In genomic region chr7:143148050-143148449, GRCh38 we compare ENCODE assay signal across 25 cellular contexts. TPM values are rescaled to one million over a fixed set of nuclear protein-coding genes. Genes with fewer than 3 reads are reported as not detected.
DNase-seq lines count a peak whose midpoint lies in the region; ATAC-seq and TF ChIP-seq lines count a peak whose summit lies in the region.
"Had no signal": no experiment of that assay in that cellular context is flagged by ENCODE, and none has a peak within 500 bp of the region (broad histone marks: within the 10 kb centered on the region; RNA-seq: fewer than 3 reads in every experiment).

No MANE protein-coding gene starts in this region.

- H3K36me3 ChIP-seq in left ventricle myocardium inferior (no peaks in the 10 kb centered on the region), right atrium auricular region (no peaks in the 10 kb centered on the region)
- H3K36me3 ChIP-seq: BLaER1 treated with 17β-estradiol and CSF1 and Interleukin-3, amounts not matched to agents 10 nM and 100 nM had no signal

- H3K9me3 ChIP-seq in left ventricle myocardium inferior (replicated peaks), result peaks cover 16% of the 10 kb centered on the region
- H3K9me3 ChIP-seq in right atrium auricular region, result peaks cover 0 to 4% of the 10 kb centered on the region in 2 donors
- H3K9me3 ChIP-seq: A549, Caco-2 had no signal

- peak overlapping the region; percentile 56 for H3K27ac ChIP-seq in left ventricle myocardium inferior (replicated peaks)
- no peak overlapping the region for H3K27ac ChIP-seq in right atrium auricular region
- H3K27ac ChIP-seq: 22Rv1; A549; BLaER1 treated with 17β-estradiol and CSF1 and Interleukin-3, amounts not matched to agents 10 nM and 100 nM; C4-2B had no signal

- H3K4me1 ChIP-seq in left ventricle myocardium inferior (no peaks in the 10 kb centered on the region), right atrium auricular region (no peaks in the 10 kb centered on the region)
- H3K4me1 ChIP-seq: A549; BLaER1 treated with 17β-estradiol and CSF1 and Interleukin-3, amounts not matched to agents 10 nM and 100 nM; Caco-2 had no signal

- H3K4me3 ChIP-seq in left ventricle myocardium inferior (no peak overlapping the region), right atrium auricular region (no peak overlapping the region)
- H3K4me3 ChIP-seq: A549; BLaER1 treated with 17β-estradiol and CSF1 and Interleukin-3, amounts not matched to agents 10 nM and 100 nM; GM12878 had no signal

- TF ChIP-seq CTCF in left ventricle myocardium inferior (IDR thresholded peaks at IDR 0.05; ENCODE audit: borderline replicate concordance), result no peak
- TF ChIP-seq CTCF in right atrium auricular region (IDR thresholded peaks at IDR 0.05), result no peak

- H3K27me3 ChIP-seq in left ventricle myocardium inferior (ENCODE audit: low read depth) (no peaks in the 10 kb centered on the region), right atrium auricular region (no peaks in the 10 kb centered on the region)
- H3K27me3 ChIP-seq: BLaER1 treated with 17β-estradiol and CSF1 and Interleukin-3, amounts not matched to agents 10 nM and 100 nM had no signal

- intact Hi-C loops in Right ventricle myocardium inferior (cut with DNase I), result no loop called here
- intact Hi-C loops in cardiac septum (cut with DNase I), result no loop called here
- intact Hi-C loops in left ventricle myocardium inferior (cut with micrococcal nuclease), result no loop called here

- DNase-seq in Right ventricle myocardium inferior (ENCODE audit: missing footprints) (no peak), cardiac septum (ENCODE audit: low spot score) (no peak), left ventricle myocardium inferior (no peak), right atrium auricular region (ENCODE audit: low spot score) (no peak), DMS 273 treated with DMSO at 0.1 percent for 48 hours (lab: John Stamatoyannopoulos, UW) (no peak)
- DNase-seq: AML-193; Caco-2; Calu3; CD4-positive, alpha-beta T cell; CD8-positive, alpha-beta T cell; DMS153; DMS53; DMS79; DND-41; EL; GDM1 had no signal

- ATAC-seq in Right ventricle myocardium inferior, result peak; percentile 72
- ATAC-seq: A549; CD8-positive, alpha-beta T cell; GM12878 had no signal

RNA-seq across cellular contexts. Expression of gene PIP, which starts 16.2 kb away (rescaled TPM):
- total RNA-seq in Right ventricle myocardium inferior (not detected), cardiac septum (not detected), left ventricle myocardium inferior (not detected), right atrium auricular region (not detected)
- total RNA-seq: A172; B cell; Caco-2; Calu3; CD4-positive, alpha-beta T cell; CD8-positive, alpha-beta T cell; Daoy; G401; GM12878 had no signal

RNA-seq across cellular contexts. Expression of gene TAS2R39, which starts 35.2 kb away (rescaled TPM):
- total RNA-seq in Right ventricle myocardium inferior (not detected), cardiac septum (not detected), left ventricle myocardium inferior (not detected), right atrium auricular region (not detected)
- total RNA-seq: A172; B cell; Caco-2; Calu3; CD4-positive, alpha-beta T cell; CD8-positive, alpha-beta T cell; Daoy; G401; GM12878 had no signal
